ENCODE assay signal across 17 cellular contexts in the genomic region with DNA sequence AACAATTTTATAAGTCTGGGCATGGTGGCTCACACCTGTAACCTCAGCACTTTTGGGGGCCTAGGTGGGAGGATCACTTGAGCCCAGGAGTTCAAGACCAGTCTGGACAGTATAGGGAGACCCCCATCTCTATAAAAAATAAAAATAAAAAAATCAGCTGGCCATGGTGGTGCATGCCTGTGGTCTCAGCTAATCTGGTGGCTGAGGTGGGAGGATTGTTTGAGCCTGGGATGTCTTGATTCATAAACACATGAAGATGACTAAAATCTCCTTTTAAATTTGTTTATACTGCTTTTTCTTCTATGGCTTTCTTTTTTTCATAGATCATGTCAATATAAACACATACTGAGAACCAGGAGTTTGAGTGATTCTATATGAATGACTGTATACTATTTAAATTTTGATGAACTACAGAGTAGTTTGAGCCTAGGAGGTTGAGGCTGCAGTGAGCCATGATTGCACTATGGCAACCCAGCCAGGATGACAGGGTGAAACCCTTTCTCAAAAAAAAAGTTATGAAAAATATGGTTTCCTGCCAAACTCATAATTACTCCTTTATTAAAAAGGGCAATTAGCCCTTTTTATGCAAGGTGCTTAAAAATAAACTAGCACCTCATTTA.
"Had no signal": no experiment of that assay in that cellular context is flagged by ENCODE, and none has a peak within 500 bp of the region (broad histone marks: within the 10 kb centered on the region; RNA-seq: fewer than 3 reads in every experiment).

No MANE protein-coding gene starts in this region.

- H3K36me3 ChIP-seq: esophagus squamous epithelium, neutrophil, transverse colon had no signal

- H2AFZ ChIP-seq: parathyroid adenoma had no signal

- H3K4me3 ChIP-seq: esophagus squamous epithelium, left ventricle myocardium inferior, transverse colon had no signal

- H3K4me1 ChIP-seq: parathyroid adenoma had no signal

- FAIRE-seq: endothelial cell of umbilical vein had no signal

- H3K27ac ChIP-seq: esophagus squamous epithelium, foreskin keratinocyte, left ventricle myocardium inferior, neutrophil, parathyroid adenoma, transverse colon had no signal

- H3K9ac ChIP-seq: parathyroid adenoma had no signal

- H3K27ac Mint-ChIP-seq: activated B cell treated with CpG ODN at 0.5 μM for 24 hours; activated naive CD8-positive, alpha-beta T cell; natural killer cell had no signal

- H3K9me3 ChIP-seq: neutrophil, transverse colon had no signal

- H3K4me3 Mint-ChIP-seq: activated B cell treated with CpG ODN at 0.5 μM for 24 hours; activated naive CD8-positive, alpha-beta T cell; natural killer cell had no signal

- H3K27me3 Mint-ChIP-seq: activated B cell treated with CpG ODN at 0.5 μM for 24 hours; activated naive CD8-positive, alpha-beta T cell had no signal

- H3K27me3 ChIP-seq: esophagus squamous epithelium, foreskin keratinocyte, neutrophil, transverse colon had no signal

- DNase-seq: activated B cell treated with CpG ODN at 0.5 μM for 24 hours; activated CD4-positive, alpha-beta T cell treated with anti-CD3 and anti-CD28 coated beads, Interleukin-2, amount 50 U/mL, for 4 hours; amygdala; effector CD8-positive, alpha-beta T cell; esophagus squamous epithelium; foreskin keratinocyte; glutamatergic neuron; hypothalamus; left ventricle myocardium inferior; natural killer cell; stimulated activated CD4-positive, alpha-beta T cell treated with anti-CD3 and anti-CD28 coated beads, Interleukin-4, amount 100 ng/mL, for 1 hour; stimulated activated naive CD4-positive, alpha-beta T cell; transverse colon had no signal

- ATAC-seq: foreskin keratinocyte, natural killer cell had no signal
